27 cellular contexts compared by ENCODE assay signal in the genomic region with DNA sequence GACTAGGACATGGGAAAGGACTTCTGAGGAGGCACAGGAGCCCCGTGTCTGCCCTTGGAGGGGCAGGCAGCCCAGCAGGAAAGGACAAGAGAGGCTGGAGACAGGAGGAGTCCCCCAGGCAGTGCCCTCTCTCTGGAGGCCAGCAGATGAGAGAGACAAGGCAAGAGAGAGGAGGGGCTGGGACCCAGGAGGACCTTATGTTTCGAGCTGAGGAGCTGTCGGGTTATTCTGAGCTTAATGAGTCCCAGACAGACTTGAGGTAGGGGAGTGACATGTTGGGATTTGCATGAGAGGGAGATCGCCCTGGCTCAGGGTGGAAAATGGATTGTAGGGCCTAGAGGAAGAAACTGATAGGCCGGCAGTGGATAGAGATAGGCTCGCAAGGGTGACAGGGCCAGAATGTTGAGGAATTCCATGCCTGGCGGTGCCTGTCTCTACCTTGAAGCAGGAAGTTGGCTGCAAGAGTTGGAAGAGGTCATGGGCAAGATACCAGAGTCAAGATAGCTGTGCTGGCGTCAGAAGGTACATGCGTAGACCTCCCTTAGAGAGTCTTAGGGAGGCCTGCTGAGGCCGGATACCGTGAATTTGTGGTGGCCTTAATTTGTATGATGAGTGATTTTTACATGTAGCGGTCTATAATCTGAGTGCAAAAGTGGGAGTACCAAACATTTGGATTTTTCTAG. TPM values are rescaled to one million over a fixed set of nuclear protein-coding genes. Genes with fewer than 3 reads are reported as not detected.
"Had no signal": no experiment of that assay in that cellular context is flagged by ENCODE, and none has a peak within 500 bp of the region (broad histone marks: within the 10 kb centered on the region; RNA-seq: fewer than 3 reads in every experiment).

No MANE protein-coding gene starts in this region.

- H3K4me3 ChIP-seq: coronary artery, esophagus muscularis mucosa, gastroesophageal sphincter, ovary, right lobe of liver, thyroid gland, vagina had no signal

- H3K9me3 ChIP-seq: esophagus muscularis mucosa, gastroesophageal sphincter, ovary, right lobe of liver, thyroid gland, vagina had no signal

- H3K27ac ChIP-seq: coronary artery, esophagus muscularis mucosa, foreskin keratinocyte, gastroesophageal sphincter, ovary, right lobe of liver, thyroid gland, vagina had no signal

- H3K36me3 ChIP-seq: esophagus muscularis mucosa, gastroesophageal sphincter, ovary, right lobe of liver, thyroid gland, vagina had no signal

- H3K4me1 ChIP-seq: esophagus muscularis mucosa, gastroesophageal sphincter, vagina had no signal

- DNase-seq: dermis blood vessel endothelial cell; effector memory CD4-positive, alpha-beta T cell; foreskin keratinocyte; hypothalamus; immature natural killer cell; islet precursor cell; kidney glomerular epithelial cell; mesenchymal stem cell; midbrain; naive thymus-derived CD8-positive, alpha-beta T cell; nephron progenitor cell; nucleus accumbens; ovary; posterior cingulate gyrus; retina; right lobe of liver; small intestine; stimulated activated CD4-positive, alpha-beta T cell treated with anti-CD3 and anti-CD28 coated beads, Interleukin-15, amount 100 ng/mL, for 24 hours; stimulated activated CD4-positive, alpha-beta T cell treated with anti-CD3 and anti-CD28 coated beads, Interleukin-2, amount 100 ng/mL, for 48 hours; stimulated activated naive CD4-positive, alpha-beta T cell; stimulated activated naive CD8-positive, alpha-beta T cell treated with anti-CD3 and anti-CD28 coated beads, Interleukin-15, amount 100 ng/mL, for 72 hours; thyroid gland; trophoblast cell had no signal

- ATAC-seq: foreskin keratinocyte; gastroesophageal sphincter; naive thymus-derived CD8-positive, alpha-beta T cell; right lobe of liver; stimulated activated naive CD8-positive, alpha-beta T cell treated with anti-CD3 and anti-CD28 coated beads, Interleukin-15, amount 100 ng/mL, for 72 hours had no signal

- H3K27me3 ChIP-seq: esophagus muscularis mucosa, gastroesophageal sphincter, ovary, right lobe of liver, thyroid gland, vagina had no signal

RNA-seq across cellular contexts. Expression of gene STOX2, which starts 19.4 kb away (rescaled TPM):
- total RNA-seq: naive thymus-derived CD8-positive, alpha-beta T cell had no signal
- polyA plus RNA-seq: immature natural killer cell; naive thymus-derived CD8-positive, alpha-beta T cell had no signal
